In genomic region chr2:124959582-124959981, GRCh38 we compare ENCODE assay signal across 18 cellular contexts.
DNase-seq lines count a peak whose midpoint lies in the region; ATAC-seq and TF ChIP-seq lines count a peak whose summit lies in the region.
"Had no signal": no experiment of that assay in that cellular context is flagged by ENCODE, and none has a peak within 500 bp of the region (broad histone marks: within the 10 kb centered on the region; RNA-seq: fewer than 3 reads in every experiment).

No MANE protein-coding gene starts in this region.

- DNase-seq in H4 (ENCODE audit: low spot score), result peak; percentile 14
- peak; percentile 4 for DNase-seq in NCI-H1105 (lab: John Stamatoyannopoulos, UW)
- DNase-seq in astrocyte of the spinal cord (ENCODE audit: low read depth, low spot score), result peak; percentile 34
- DNase-seq in iris pigment epithelial cell (ENCODE audit: low read depth), result peak; percentile 0
- DNase-seq in foreskin melanocyte, result no peak
- no peak for DNase-seq in activated CD4-positive, alpha-beta T cell treated with anti-CD3 and anti-CD28 coated beads, Interleukin-2, amount 50 U/mL, for 4 hours
- DNase-seq: CD8-positive, alpha-beta T cell; DMS79 treated with DMSO at 0.1 percent for 48 hours; GDM1; Karpas-422; NCI-H1417 treated with DMSO at 0.1 percent for 48 hours; NCI-H2107; NCI-H774; Right ventricle myocardium superior had no signal

- no peak for TF ChIP-seq CTCF in astrocyte of the spinal cord (IDR thresholded peaks at IDR 0.05; ENCODE audit: low read depth, low read length)

- no peak for ATAC-seq in HG03108 (IDR thresholded peaks at IDR 0.05; ENCODE audit: unreplicated experiment)
- ATAC-seq: CD8-positive, alpha-beta T cell; GM23338; Panc1; SK-N-SH treated with all-trans-retinoic acid at 6 μM for 48 hours had no signal

- H3K4me3 ChIP-seq in astrocyte of the spinal cord (ENCODE audit: low read depth, low read length), result no peak overlapping the region
- H3K4me3 ChIP-seq: GM23338 had no signal

- in situ Hi-C loops in astrocyte of the spinal cord (cut with HindIII; ENCODE audit: low sequenced_read_pairs), result no loop called here

Comparison
In these comparisons a context has a peak if more than half of its experiments do, and no peak if none do; other contexts are left out.
1. DNase-seq: peak in H4 (single experiment), NCI-H1105 (single experiment), astrocyte of the spinal cord (single experiment) and iris pigment epithelial cell (single experiment); none in foreskin melanocyte (single experiment) and activated CD4-positive, alpha-beta T cell treated with anti-CD3 and anti-CD28 coated beads, Interleukin-2, amount 50 U/mL, for 4 hours (0 of 2).